In genomic region chr1:116646683-116647128, GRCh38 we compare ENCODE assay signal across 1 cellular context.
TF ChIP-seq lines count a peak whose summit lies in the region.
"Not testable (repeated sequence)": the region's sequence is repeated elsewhere in the genome, so short reads cannot be mapped to it uniquely, and the experiment has no call there.

No MANE protein-coding gene starts in this region.

TF ChIP-seq in HepG2, 621 proteins besides CTCF, POLR2A, EP300 and RAD21:
- peak; percentile 57; the same call in 1 of the 2 replicates for TF ChIP-seq ATF7 (IDR thresholded peaks at IDR 0.05)
- TF ChIP-seq ATF7, CREB1 (CRISPR knock-in tag; IDR thresholded peaks at IDR 0.05): not testable (repeated sequence)
- peak; percentile 50; the same call in 1 of the 2 replicates for TF ChIP-seq CREB1 (IDR thresholded peaks at IDR 0.05)
TF ChIP-seq in HepG2: peak in this region for 2; not testable (repeated sequence) for 619.
